In genomic region chr2:176595986-176596385, GRCh38 we compare ENCODE assay signal across 24 cellular contexts.
DNase-seq lines count a peak whose midpoint lies in the region; ATAC-seq, FAIRE-seq and TF ChIP-seq lines count a peak whose summit lies in the region.
"Had no signal": no experiment of that assay in that cellular context is flagged by ENCODE, and none has a peak within 500 bp of the region (broad histone marks: within the 10 kb centered on the region; RNA-seq: fewer than 3 reads in every experiment).

No MANE protein-coding gene starts in this region.

- H3K36me3 ChIP-seq in endothelial cell of umbilical vein (ENCODE audit: control insufficient read depth in 2 of 2, extremely low read depth in 1 of 2, insufficient read depth in 2 of 2, low read length in 2 of 2) (no peaks in the 10 kb centered on the region), muscle layer of colon (ENCODE audit: insufficient read depth, low read length) (no peaks in the 10 kb centered on the region), HepG2 (replicated peaks in 1 of 2; ENCODE audit: control insufficient read depth in 1 of 2, insufficient read depth in 2 of 2, low read length in 2 of 2) (no peaks in the 10 kb centered on the region), thyroid gland (no peaks in the 10 kb centered on the region)
- H3K36me3 ChIP-seq: SJCRH30 had no signal

- H3K9ac ChIP-seq in endothelial cell of umbilical vein (replicated peaks; ENCODE audit: extremely low read depth, insufficient read depth, low read length) (no peak overlapping the region), muscle layer of colon (ENCODE audit: low read length) (no peak overlapping the region), HepG2 (ENCODE audit: insufficient read depth, low read depth, low read length) (no peak overlapping the region)
- H3K9ac ChIP-seq: KMS-11 had no signal

- H2AFZ ChIP-seq in endothelial cell of umbilical vein (ENCODE audit: low read depth, low read length) (peak overlapping the region; percentile 43), HepG2 (ENCODE audit: low read length) (no peak overlapping the region)

- FAIRE-seq in endothelial cell of umbilical vein (lab: Jason Lieb, UNC) (peak; percentile 92), HepG2 (lab: Jason Lieb, UNC) (no peak)
- FAIRE-seq: A549, GM12892, H1 had no signal

- no peak overlapping the region for H3K4me3 ChIP-seq in endothelial cell of umbilical vein (replicated peaks in 1 of 3; ENCODE audit: insufficient read depth in 1 of 3, low read depth in 1 of 3, low read length in 3 of 3)
- no peak overlapping the region for H3K4me3 ChIP-seq in muscle layer of colon (ENCODE audit: low read depth in 1 of 2, low read length in 2 of 2)
- H3K4me3 ChIP-seq in HepG2 (replicated peaks in 1 of 3; ENCODE audit: insufficient read depth in 1 of 3, low read depth in 2 of 3, low read length in 3 of 3): no peak overlapping the region
- H3K4me3 ChIP-seq in thyroid gland (replicated peaks in 1 of 3): no peak overlapping the region
- H3K4me3 ChIP-seq: A549, SJCRH30 had no signal

- dilution Hi-C loops in endothelial cell of umbilical vein (cut with MboI; ENCODE audit: extremely low pct_ligation_motif_present, low sequenced_read_pairs): no loop called here

- no peaks in the 10 kb centered on the region for H3K4me1 Mint-ChIP-seq in glutamatergic neuron (ENCODE audit: low read depth, unreplicated experiment)

- intact Hi-C loops in endothelial cell of umbilical vein (cut with micrococcal nuclease) (no loop called here), HepG2 (cut with micrococcal nuclease; ENCODE audit: unreplicated experiment) (no loop called here), thyroid gland (cut with DNase I) (no loop called here)

- H3K4me3 Mint-ChIP-seq in glutamatergic neuron (ENCODE audit: unreplicated experiment): no peak overlapping the region

- WGBS in HepG2 (ENCODE audit: low lambda C conversion rate): 27% methylated on average over 3 of the region's 3 CpGs
- WGBS in thyroid gland, 2 donors: 39 to 44% methylated on average over 3 of the region's 3 CpGs

- H3K9me3 ChIP-seq in endothelial cell of umbilical vein (replicated peaks; ENCODE audit: control insufficient read depth, insufficient read depth, low read length) (no peaks in the 10 kb centered on the region), muscle layer of colon (ENCODE audit: low read length) (no peaks in the 10 kb centered on the region), HepG2 (ENCODE audit: low read length) (no peaks in the 10 kb centered on the region), thyroid gland (no peaks in the 10 kb centered on the region)
- H3K9me3 ChIP-seq: A549, SJCRH30 had no signal

- H3K4me1 ChIP-seq in endothelial cell of umbilical vein (ENCODE audit: control insufficient read depth, extremely low read depth, insufficient read depth, low read length) (peaks cover 9% of the 10 kb centered on the region), muscle layer of colon (ENCODE audit: insufficient read depth, low read length) (no peaks in the 10 kb centered on the region), HepG2 (ENCODE audit: insufficient read depth, low read length) (no peaks in the 10 kb centered on the region), thyroid gland (no peaks in the 10 kb centered on the region)
- H3K4me1 ChIP-seq: A549 had no signal

- TF ChIP-seq POLR2A in endothelial cell of umbilical vein (IDR thresholded peaks at IDR 0.05; ENCODE audit: low read depth, low read length) (no peak), HepG2 (IDR thresholded peaks at IDR 0.05; ENCODE audit: insufficient read depth in 1 of 2, low read depth in 2 of 2, low read length in 2 of 2) (no peak), thyroid gland (IDR thresholded peaks at IDR 0.05) (no peak)

- H3K79me2 ChIP-seq in endothelial cell of umbilical vein (ENCODE audit: control insufficient read depth, insufficient read depth, low read length) (no peaks in the 10 kb centered on the region), HepG2 (ENCODE audit: insufficient read depth, low read length) (no peaks in the 10 kb centered on the region)

- BruUV-seq in endothelial cell of umbilical vein (replicated peaks; lab: Mats Ljungman, UMichigan): no TSS peak
- no TSS peak for BruUV-seq in HepG2 (replicated peaks; lab: Mats Ljungman, UMichigan)

- no peaks in the 10 kb centered on the region for H3K36me3 Mint-ChIP-seq in glutamatergic neuron (ENCODE audit: unreplicated experiment)

- H3K27ac ChIP-seq in endothelial cell of umbilical vein (ENCODE audit: insufficient read depth, low read depth, low read length) (no peak overlapping the region), muscle layer of colon (ENCODE audit: low read depth, low read length) (peak overlapping the region; percentile 21), HepG2 (ENCODE audit: extremely low read length, insufficient read depth, low read length) (no peak overlapping the region), thyroid gland (no peak overlapping the region)
- H3K27ac ChIP-seq: A549, C4-2B, KMS-11, RWPE1, SJCRH30 had no signal

- TF ChIP-seq EP300 in HepG2 (IDR thresholded peaks at IDR 0.05; ENCODE audit: low read depth in 2 of 2, low read length in 2 of 2): no peak
- no peak for TF ChIP-seq EP300 in HepG2 (CRISPR knock-in tag; IDR thresholded peaks at IDR 0.05; ENCODE audit: borderline replicate concordance)

- H3K4me2 ChIP-seq in endothelial cell of umbilical vein (ENCODE audit: insufficient read depth, low read length) (peak overlapping the region; percentile 65), HepG2 (ENCODE audit: low read depth, low read length) (no peak overlapping the region)
- H3K4me2 ChIP-seq: A549, KMS-11 had no signal

- TF ChIP-seq CTCF in endothelial cell of umbilical vein (IDR thresholded peaks at IDR 0.05; ENCODE audit: extremely low read depth in 1 of 2, insufficient read depth in 1 of 2, low read depth in 1 of 2, low read length in 2 of 2) (no peak), HepG2 (CRISPR knock-in tag; IDR thresholded peaks at IDR 0.05) (no peak), glutamatergic neuron (IDR thresholded peaks at IDR 0.05; ENCODE audit: partially characterized antibody, unreplicated experiment) (no peak), thyroid gland (IDR thresholded peaks at IDR 0.05) (no peak)

- DNase-seq in H4 (ENCODE audit: low spot score) (peak; percentile 7), NCI-H2196 treated with DMSO at 0.1 percent for 48 hours (lab: John Stamatoyannopoulos, UW; ENCODE audit: unreplicated experiment) (peak; percentile 7), endothelial cell of umbilical vein (ENCODE audit: low read depth, low spot score) (peak; percentile 84), HepG2 (ENCODE audit: low spot score) (no peak), glutamatergic neuron (no peak), thyroid gland (no peak)
- DNase-seq: Calu3; DMS79 treated with DMSO at 0.1 percent for 48 hours; GDM1; MM.1S; NCI-H1105; NCI-H1694 treated with DMSO at 0.1 percent for 48 hours; NCI-H524 treated with DMSO at 0.1 percent for 48 hours; NK-92 treated with Interleukin-12 subunit alpha and Interleukin-12 subunit beta, amount 100 ng/mL, for 24 hours; OCI-M1 had no signal

- H3K27me3 ChIP-seq in endothelial cell of umbilical vein (ENCODE audit: control insufficient read depth in 2 of 2, insufficient read depth in 2 of 2, low read length in 2 of 2) (no peaks in the 10 kb centered on the region), muscle layer of colon (ENCODE audit: control insufficient read depth in 1 of 2, insufficient read depth in 2 of 2, low read length in 2 of 2) (no peaks in the 10 kb centered on the region), HepG2 (ENCODE audit: control insufficient read depth in 1 of 2, insufficient read depth in 2 of 2, low read length in 2 of 2) (peaks cover 0 to 14% of the 10 kb centered on the region in 2 experiments; a peak in 2 of 5 replicates), thyroid gland (no peaks in the 10 kb centered on the region)
- H3K27me3 ChIP-seq: SJCRH30 had no signal

- POLR2A ChIA-PET in endothelial cell of umbilical vein (lab: Charles Lee) (no interaction called here), HepG2 (lab: Yijun Ruan, JAX) (no interaction called here)

- CTCF ChIA-PET in endothelial cell of umbilical vein (lab: Charles Lee) (interaction anchor here (0.9 to 1.7 kb wide), 9 partner anchors 12 to 455 kb away, joined by 3 to 11 read pairs (median 5); no protein-coding TSS in a partner anchor), HepG2 (lab: Yijun Ruan, JAX; ENCODE audit: low intra/inter-chr PET ratio, low total read pairs) (no interaction called here)

- no peaks in the 10 kb centered on the region for H3K9me1 ChIP-seq in endothelial cell of umbilical vein (replicated peaks; ENCODE audit: control insufficient read depth, extremely low read depth, insufficient read depth, low read length)

- ATAC-seq in HepG2 (no peak), GM21619 (IDR thresholded peaks at IDR 0.05; ENCODE audit: unreplicated experiment) (no peak)
- ATAC-seq: A549 had no signal

- in situ Hi-C loops in HepG2 (cut with HindIII; ENCODE audit: extremely low pct_ligation_motif_present, low pct_unique_long_range_greater_than_20kb): no loop called here

- H3K27ac Mint-ChIP-seq in glutamatergic neuron (ENCODE audit: unreplicated experiment): no peak overlapping the region

- TF ChIP-seq RAD21 in HepG2 (CRISPR knock-in tag; IDR thresholded peaks at IDR 0.05): no peak

- peaks cover 2% of the 10 kb centered on the region for H3K27me3 Mint-ChIP-seq in glutamatergic neuron (ENCODE audit: unreplicated experiment)

- H4K20me1 ChIP-seq in endothelial cell of umbilical vein (replicated peaks; ENCODE audit: control insufficient read depth, extremely low read depth, insufficient read depth, low read length) (no peaks in the 10 kb centered on the region), HepG2 (ENCODE audit: insufficient read depth, low read length) (no peaks in the 10 kb centered on the region)

- H3K9me3 Mint-ChIP-seq in glutamatergic neuron (ENCODE audit: unreplicated experiment): no peaks in the 10 kb centered on the region

TF ChIP-seq in endothelial cell of umbilical vein, 7 proteins besides CTCF, POLR2A, EP300 and RAD21:
- no peak for TF ChIP-seq MAX (IDR thresholded peaks at IDR 0.05; ENCODE audit: insufficient read depth, insufficient read length)
- TF ChIP-seq GATA2 (IDR thresholded peaks at IDR 0.05; ENCODE audit: insufficient read depth, insufficient read length, low read depth, low read length): peak; percentile 52

TF ChIP-seq in HepG2, 621 proteins besides CTCF, POLR2A, EP300 and RAD21 (continues in another document):
- TF ChIP-seq MATR3 (CRISPR knock-in tag; IDR thresholded peaks at IDR 0.05) (no peak), ZKSCAN5 (CRISPR knock-in tag; IDR thresholded peaks at IDR 0.05) (no peak), FOXA3 (CRISPR knock-in tag; IDR thresholded peaks at IDR 0.05) (no peak), ZNF788 (CRISPR knock-in tag; IDR thresholded peaks at IDR 0.05; ENCODE audit: borderline replicate concordance) (no peak), ZNF205 (CRISPR knock-in tag; IDR thresholded peaks at IDR 0.05) (no peak), TMF1 (CRISPR knock-in tag; IDR thresholded peaks at IDR 0.05; ENCODE audit: low read depth) (no peak)

Comparison
In these comparisons a context has a peak if more than half of its experiments do, and no peak if none do; other contexts are left out.
1. DNase-seq: peak in H4 (single experiment), NCI-H2196 treated with DMSO at 0.1 percent for 48 hours (single experiment) and endothelial cell of umbilical vein (single experiment); none in HepG2 (single experiment), glutamatergic neuron (single experiment) and thyroid gland (0 of 2).